ENCODE assay signal across 23 cellular contexts in genomic region chr9:69470186-69470977, GRCh38.
A peak's percentile ranks its signal among the peaks of the same experiment; 100 is the strongest.
DNase-seq lines count a peak whose midpoint lies in the region; ATAC-seq and TF ChIP-seq lines count a peak whose summit lies in the region.
"Had no signal": no experiment of that assay in that cellular context is flagged by ENCODE, and none has a peak within 500 bp of the region (broad histone marks: within the 10 kb centered on the region; RNA-seq: fewer than 3 reads in every experiment).

No MANE protein-coding gene starts in this region.

- TF ChIP-seq CTCF in colonic mucosa (IDR thresholded peaks at IDR 0.05) = no peak
- TF ChIP-seq CTCF in tibial nerve (IDR thresholded peaks at IDR 0.05) = no peak

- H3K9me3 ChIP-seq in colonic mucosa (no peaks in the 10 kb centered on the region), tibial nerve (no peaks in the 10 kb centered on the region)
- H3K9me3 ChIP-seq: SJCRH30 had no signal

- intact Hi-C loops in colonic mucosa (cut with DNase I) = no loop called here

- peak overlapping the region in 1 of 2 donors; percentile 27 for H3K9ac ChIP-seq in colonic mucosa (ENCODE audit: low read depth in 2 of 2, low read length in 2 of 2)
- H3K9ac ChIP-seq: GM23248 had no signal

- DNase-seq in HuH-7 (ENCODE audit: low spot score) (peak; percentile 63), colonic mucosa (peak; percentile 92), mucosa of gallbladder (ENCODE audit: low spot score) (peak; percentile 85), tibial nerve (ENCODE audit: low spot score in 2 of 2) (peak; percentile 23 to 38), NCI-H345 (lab: John Stamatoyannopoulos, UW) (no peak)
- no peak for DNase-seq in activated CD8-positive, alpha-beta memory T cell treated with anti-CD3 and anti-CD28 coated beads for 24 hours
- DNase-seq: activated CD4-positive, alpha-beta T cell treated with anti-CD3 and anti-CD28 coated beads, Interleukin-2, amount 10 ng/mL, durations not matched to agents 24 days and 14 days; activated CD8-positive, alpha-beta memory T cell treated with anti-CD3 and anti-CD28 coated beads, Interleukin-2, amount 10 ng/mL, durations not matched to agents 7 days and 5 days; anterior cingulate cortex; CD8-positive, alpha-beta T cell; erythroblast; foreskin keratinocyte; GM23248; immature natural killer cell; NCI-H1048; NCI-H2029; NCI-H226; NCI-H82; PC-9; retina; stimulated activated CD8-positive, alpha-beta memory T cell treated with anti-CD3 and anti-CD28 coated beads, Interleukin-4, amount 100 ng/mL, for 48 hours had no signal

- TF ChIP-seq EP300 in tibial nerve (IDR thresholded peaks at IDR 0.05) = peak in 1 of 2 donors; percentile 51

- WGBS in tibial nerve, 2 donors = 70 to 81% methylated on average over 9 of the region's 9 CpGs

- TF ChIP-seq POLR2A in tibial nerve (IDR thresholded peaks at IDR 0.05) = no peak

- H3K4me1 ChIP-seq in colonic mucosa = peaks cover 8% of the 10 kb centered on the region
- peaks cover 0 to 23% (median 0%) of the 10 kb centered on the region in 4 donors for H3K4me1 ChIP-seq in tibial nerve
- H3K4me1 ChIP-seq: foreskin keratinocyte had no signal

- ATAC-seq in GM21423 (IDR thresholded peaks at IDR 0.05; ENCODE audit: unreplicated experiment) = no peak
- ATAC-seq: activated CD8-positive, alpha-beta memory T cell treated with anti-CD3 and anti-CD28 coated beads, Interleukin-2, amount 10 ng/mL, durations not matched to agents 7 days and 5 days; CD8-positive, alpha-beta T cell had no signal

- no peaks in the 10 kb centered on the region for H3K27me3 ChIP-seq in colonic mucosa
- no peaks in the 10 kb centered on the region for H3K27me3 ChIP-seq in tibial nerve
- H3K27me3 ChIP-seq: foreskin keratinocyte, SJCRH30 had no signal

- H3K4me3 ChIP-seq in colonic mucosa (no peak overlapping the region), tibial nerve (no peak overlapping the region)
- H3K4me3 ChIP-seq: GM23248, PC-9, SJCRH30 had no signal

- H3K36me3 ChIP-seq in colonic mucosa (no peaks in the 10 kb centered on the region), tibial nerve (peaks cover 0 to 15% (median 0%) of the 10 kb centered on the region in 3 donors)
- H3K36me3 ChIP-seq: SJCRH30 had no signal

- H3K27ac ChIP-seq in colonic mucosa = peak overlapping the region; percentile 78
- peak overlapping the region in 2 of 4 donors; percentile 20 to 26 for H3K27ac ChIP-seq in tibial nerve
- H3K27ac ChIP-seq: foreskin keratinocyte, GM23248, PC-9, SJCRH30 had no signal

Comparison
In these comparisons a context has a peak if more than half of its experiments do, and no peak if none do; other contexts are left out.
1. DNase-seq: peak in HuH-7 (single experiment), colonic mucosa (single experiment), mucosa of gallbladder (single experiment) and tibial nerve (2 of 2); none in NCI-H345 (single experiment) and activated CD8-positive, alpha-beta memory T cell treated with anti-CD3 and anti-CD28 coated beads for 24 hours (single experiment).